ENCODE assay signal across 25 cellular contexts in the genomic region with DNA sequence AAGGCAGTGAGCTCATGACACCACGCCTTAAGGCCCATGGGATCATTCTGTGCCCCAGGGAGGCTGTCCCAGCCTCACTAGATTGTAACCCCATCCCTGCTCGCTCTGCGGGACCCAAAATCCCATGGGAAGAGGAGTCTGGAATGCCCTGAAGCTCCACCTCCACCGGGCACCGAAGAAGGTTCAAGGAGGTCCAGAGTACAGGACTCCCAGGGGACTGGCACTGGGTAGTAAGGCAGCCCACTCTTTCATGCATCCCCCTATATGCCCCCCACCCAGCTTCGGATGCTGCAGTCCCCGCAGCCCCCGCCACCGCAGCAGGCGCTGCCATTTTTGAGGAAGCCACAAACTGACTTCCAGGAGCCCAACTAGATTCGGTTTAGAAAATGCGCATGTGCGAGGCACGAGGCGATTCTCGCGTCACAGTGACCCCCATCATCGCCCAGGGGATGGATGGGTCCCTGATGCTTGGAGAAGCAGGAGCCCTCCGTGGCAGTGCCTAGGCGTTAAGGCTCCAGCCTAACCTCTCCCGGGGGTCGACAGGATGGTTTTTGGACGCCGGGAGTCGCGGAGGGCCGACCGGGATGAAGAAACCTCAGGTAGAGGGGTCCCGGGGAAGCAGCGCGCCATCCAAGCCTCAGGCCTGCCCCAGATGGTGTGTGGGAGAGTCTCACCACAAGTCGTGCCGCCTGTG.
"Had no signal": no experiment of that assay in that cellular context is flagged by ENCODE, and none has a peak within 500 bp of the region (broad histone marks: within the 10 kb centered on the region; RNA-seq: fewer than 3 reads in every experiment).

No MANE protein-coding gene starts in this region.

- H3K4me3 ChIP-seq: colonic mucosa, esophagus squamous epithelium, pancreas, right lobe of liver, smooth muscle cell, thoracic aorta, tibial nerve, vagina had no signal

- DNase-seq: central memory CD4-positive, alpha-beta T cell; colonic mucosa; effector memory CD8-positive, alpha-beta T cell; erythroblast; esophagus squamous epithelium; foreskin melanocyte; hypothalamus; mammary epithelial cell; mesendoderm; naive thymus-derived CD8-positive, alpha-beta T cell; nephron progenitor cell; nucleus accumbens; right lobe of liver; stimulated activated CD4-positive, alpha-beta T cell treated with anti-CD3 and anti-CD28 coated beads, Interleukin-2, amount 100 ng/mL, for 24 hours; stimulated activated CD4-positive, alpha-beta T cell treated with anti-CD3 and anti-CD28 coated beads, Interleukin-4, amount 100 ng/mL, for 24 hours; stimulated activated naive CD8-positive, alpha-beta T cell treated with anti-CD3 and anti-CD28 coated beads, Interleukin-15, Interleukin-2, amounts not matched to agents 100 U/mL and 50 U/mL, for 24 hours; substantia nigra had no signal

- H3K4me1 Mint-ChIP-seq: naive thymus-derived CD8-positive, alpha-beta T cell; nephron progenitor cell; stimulated activated memory B cell treated with anti-CD40 and anti-IgM and Interleukin-4, amounts not matched to agents 10 μg/mL and 1 μg/mL and 100 μg/mL, for 72 hours had no signal

- H3K27ac Mint-ChIP-seq: effector memory CD8-positive, alpha-beta T cell; naive thymus-derived CD8-positive, alpha-beta T cell; nephron progenitor cell; progenitor cell of endocrine pancreas; stimulated activated memory B cell treated with anti-CD40 and anti-IgM and Interleukin-4, amounts not matched to agents 10 μg/mL and 1 μg/mL and 100 μg/mL, for 72 hours had no signal

- H3K36me3 ChIP-seq: colonic mucosa, esophagus squamous epithelium, pancreas, right lobe of liver, thoracic aorta, tibial nerve, vagina had no signal

- H3K9me3 ChIP-seq: colonic mucosa, pancreas, right lobe of liver, thoracic aorta, vagina had no signal

- H3K4me1 ChIP-seq: colonic mucosa, esophagus squamous epithelium, pancreas, right lobe of liver, tibial nerve, vagina had no signal

- H3K4me2 ChIP-seq: smooth muscle cell had no signal

- ATAC-seq: effector memory CD8-positive, alpha-beta T cell; left lobe of liver; naive thymus-derived CD8-positive, alpha-beta T cell; pancreas; right lobe of liver; stimulated activated memory B cell treated with anti-CD40 and anti-IgM and Interleukin-4, amounts not matched to agents 10 μg/mL and 1 μg/mL and 100 μg/mL, for 72 hours; stimulated activated naive CD8-positive, alpha-beta T cell treated with anti-CD3 and anti-CD28 coated beads, Interleukin-15, Interleukin-2, amounts not matched to agents 100 U/mL and 50 U/mL, for 24 hours had no signal

- H3K4me3 Mint-ChIP-seq: effector memory CD8-positive, alpha-beta T cell; naive thymus-derived CD8-positive, alpha-beta T cell; nephron progenitor cell; stimulated activated memory B cell treated with anti-CD40 and anti-IgM and Interleukin-4, amounts not matched to agents 10 μg/mL and 1 μg/mL and 100 μg/mL, for 72 hours had no signal

- H3K27me3 ChIP-seq: colonic mucosa, esophagus squamous epithelium, pancreas, right lobe of liver, tibial nerve, vagina had no signal

- H3K27me3 Mint-ChIP-seq: effector memory CD8-positive, alpha-beta T cell; naive thymus-derived CD8-positive, alpha-beta T cell; progenitor cell of endocrine pancreas; stimulated activated memory B cell treated with anti-CD40 and anti-IgM and Interleukin-4, amounts not matched to agents 10 μg/mL and 1 μg/mL and 100 μg/mL, for 72 hours had no signal

- H3K27ac ChIP-seq: colonic mucosa, esophagus squamous epithelium, pancreas, right lobe of liver, thoracic aorta, tibial nerve, vagina had no signal

- H3K36me3 Mint-ChIP-seq: stimulated activated memory B cell treated with anti-CD40 and anti-IgM and Interleukin-4, amounts not matched to agents 10 μg/mL and 1 μg/mL and 100 μg/mL, for 72 hours had no signal
